In the genomic region with DNA sequence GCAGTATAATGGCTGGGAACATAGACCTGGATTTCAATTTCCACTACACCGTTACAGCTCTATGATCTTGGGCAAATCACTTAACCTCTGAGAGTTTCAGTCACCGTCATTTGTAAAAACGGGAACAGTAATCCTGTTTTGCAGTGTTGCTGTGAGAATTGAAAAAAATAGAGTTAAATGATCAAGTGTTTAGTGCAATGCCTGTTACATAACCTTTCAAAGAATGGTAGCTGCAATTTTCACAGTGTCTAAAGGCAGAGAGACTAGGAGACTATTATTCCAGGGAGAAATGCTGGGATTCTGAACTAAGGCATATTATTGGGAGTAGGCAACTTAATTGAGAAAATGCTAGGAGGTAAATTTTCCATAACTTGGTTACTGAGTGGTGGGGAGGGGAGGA, we compare ENCODE assay signal across 12 cellular contexts. TPM values are rescaled to one million over a fixed set of nuclear protein-coding genes. Genes with fewer than 3 reads are reported as not detected.
DNase-seq lines count a peak whose midpoint lies in the region; ATAC-seq and TF ChIP-seq lines count a peak whose summit lies in the region.
"Had no signal": no experiment of that assay in that cellular context is flagged by ENCODE, and none has a peak within 500 bp of the region (broad histone marks: within the 10 kb centered on the region; RNA-seq: fewer than 3 reads in every experiment).

No MANE protein-coding gene starts in this region.

- H3K9me3 ChIP-seq in lower lobe of right lung: no peaks in the 10 kb centered on the region

- no peaks in the 10 kb centered on the region for H3K9me3 Mint-ChIP-seq in activated T-helper 1 cell treated with anti-CD3 and anti-CD28 coated beads, Interleukin-12 subunit alpha, Interleukin-12 subunit beta, Interleukin-2, Interleukin-4 antibody, amounts not matched to agents 30 ng/mL and 10 ng/mL and 1 ng/mL, durations not matched to agents 14 hours and 24 hours and 36 hours
- H3K9me3 Mint-ChIP-seq: naive B cell had no signal

- no peak for TF ChIP-seq CTCF in GM12865 (IDR thresholded peaks at IDR 0.05; ENCODE audit: insufficient read depth, low read depth, low read length, missing control alignments)
- no peak for TF ChIP-seq CTCF in lower lobe of right lung (IDR thresholded peaks at IDR 0.05)
- TF ChIP-seq CTCF in GM13976 (IDR thresholded peaks at IDR 0.05; ENCODE audit: borderline replicate concordance, control extremely low read depth, extremely low read depth, insufficient read depth, missing control alignments): no peak

- H3K27ac Mint-ChIP-seq in activated T-helper 1 cell treated with anti-CD3 and anti-CD28 coated beads, Interleukin-12 subunit alpha, Interleukin-12 subunit beta, Interleukin-2, Interleukin-4 antibody, amounts not matched to agents 30 ng/mL and 10 ng/mL and 1 ng/mL, durations not matched to agents 14 hours and 24 hours and 36 hours: no peak overlapping the region

- H3K4me1 ChIP-seq in lower lobe of right lung: peaks cover 58% of the 10 kb centered on the region

- H3K4me3 ChIP-seq in GM12865 (ENCODE audit: low read depth, low read length) (peak overlapping the region; percentile 100), lower lobe of right lung (peak overlapping the region; percentile 94)

- H3K27me3 Mint-ChIP-seq in activated T-helper 1 cell treated with anti-CD3 and anti-CD28 coated beads, Interleukin-12 subunit alpha, Interleukin-12 subunit beta, Interleukin-2, Interleukin-4 antibody, amounts not matched to agents 30 ng/mL and 10 ng/mL and 1 ng/mL, durations not matched to agents 14 hours and 24 hours and 36 hours (ENCODE audit: insufficient read depth): no peaks in the 10 kb centered on the region
- H3K27me3 Mint-ChIP-seq: naive B cell had no signal

- peaks cover 75% of the 10 kb centered on the region for H3K4me1 Mint-ChIP-seq in activated T-helper 1 cell treated with anti-CD3 and anti-CD28 coated beads, Interleukin-12 subunit alpha, Interleukin-12 subunit beta, Interleukin-2, Interleukin-4 antibody, amounts not matched to agents 30 ng/mL and 10 ng/mL and 1 ng/mL, durations not matched to agents 14 hours and 24 hours and 36 hours (ENCODE audit: low read depth)

- DNase-seq in CD1c-positive myeloid dendritic cell (ENCODE audit: extremely low spot score): peak; percentile 34
- peak; percentile 29 for DNase-seq in GM12865 (ENCODE audit: low read depth)
- DNase-seq in activated T-helper 1 cell treated with anti-CD3 and anti-CD28 coated beads, Interleukin-12 subunit alpha, Interleukin-12 subunit beta, Interleukin-2, Interleukin-4 antibody, amounts not matched to agents 30 ng/mL and 10 ng/mL and 1 ng/mL, durations not matched to agents 14 hours and 24 hours and 36 hours (ENCODE audit: low spot score): no peak
- DNase-seq in lower lobe of right lung: no peak
- no peak for DNase-seq in GM13976 (ENCODE audit: low spot score)
- DNase-seq in DMS153 (lab: John Stamatoyannopoulos, UW): no peak
- DNase-seq: naive B cell, NCI-H1092, NCI-H510A treated with DMSO at 0.1 percent for 48 hours, SW 1271 had no signal

- intact Hi-C loops in activated T-helper 1 cell treated with anti-CD3 and anti-CD28 coated beads, Interleukin-12 subunit alpha, Interleukin-12 subunit beta, Interleukin-2, Interleukin-4 antibody, amounts not matched to agents 30 ng/mL and 10 ng/mL and 1 ng/mL, durations not matched to agents 14 hours and 24 hours and 36 hours (cut with micrococcal nuclease): loop anchor here (5.0 kb wide), 1 partner anchor 718 kb away; the partner anchor contains the start of gene RBM45
- intact Hi-C loops in lower lobe of right lung (cut with DNase I): no loop called here

- peaks cover 33% of the 10 kb centered on the region for H3K36me3 Mint-ChIP-seq in activated T-helper 1 cell treated with anti-CD3 and anti-CD28 coated beads, Interleukin-12 subunit alpha, Interleukin-12 subunit beta, Interleukin-2, Interleukin-4 antibody, amounts not matched to agents 30 ng/mL and 10 ng/mL and 1 ng/mL, durations not matched to agents 14 hours and 24 hours and 36 hours (ENCODE audit: low read depth)

- no peaks in the 10 kb centered on the region for H3K36me3 ChIP-seq in lower lobe of right lung

- ATAC-seq in lower lobe of right lung (no peak), HG03196 (IDR thresholded peaks at IDR 0.05; ENCODE audit: unreplicated experiment) (no peak), HG03432 (IDR thresholded peaks at IDR 0.05; ENCODE audit: unreplicated experiment) (no peak)

- peak overlapping the region; percentile 90 for H3K4me3 Mint-ChIP-seq in activated T-helper 1 cell treated with anti-CD3 and anti-CD28 coated beads, Interleukin-12 subunit alpha, Interleukin-12 subunit beta, Interleukin-2, Interleukin-4 antibody, amounts not matched to agents 30 ng/mL and 10 ng/mL and 1 ng/mL, durations not matched to agents 14 hours and 24 hours and 36 hours

- no peaks in the 10 kb centered on the region for H3K27me3 ChIP-seq in lower lobe of right lung (ENCODE audit: low read depth)

- H3K27ac ChIP-seq in lower lobe of right lung: no peak overlapping the region

- in situ Hi-C loops in GM13976 (cut with MboI; ENCODE audit: low sequenced_read_pairs, unreplicated experiment): no loop called here

RNA-seq across cellular contexts. Expression of gene AGPS, which starts 2.0 kb away (rescaled TPM):
- 70.1 and 71.8 TPM in 2 replicates for total RNA-seq in activated T-helper 1 cell treated with anti-CD3 and anti-CD28 coated beads, Interleukin-12 subunit alpha, Interleukin-12 subunit beta, Interleukin-2, Interleukin-4 antibody, amounts not matched to agents 30 ng/mL and 10 ng/mL and 1 ng/mL, durations not matched to agents 14 hours and 24 hours and 36 hours
- total RNA-seq in lower lobe of right lung: 60.1 TPM

Comparison
In these comparisons a context has a peak if more than half of its experiments do, and no peak if none do; other contexts are left out.
1. DNase-seq: peak in CD1c-positive myeloid dendritic cell (single experiment) and GM12865 (single experiment); none in activated T-helper 1 cell treated with anti-CD3 and anti-CD28 coated beads, Interleukin-12 subunit alpha, Interleukin-12 subunit beta, Interleukin-2, Interleukin-4 antibody, amounts not matched to agents 30 ng/mL and 10 ng/mL and 1 ng/mL, durations not matched to agents 14 hours and 24 hours and 36 hours (single experiment), lower lobe of right lung (single experiment), GM13976 (single experiment) and DMS153 (single experiment).